In genomic region chr6:125779924-125780539, GRCh38 we compare ENCODE assay signal across 8 cellular contexts. TPM values are rescaled to one million over a fixed set of nuclear protein-coding genes. Genes with fewer than 3 reads are reported as not detected.
DNase-seq lines count a peak whose midpoint lies in the region; ATAC-seq, FAIRE-seq and TF ChIP-seq lines count a peak whose summit lies in the region.

No MANE protein-coding gene starts in this region.

- FAIRE-seq in pancreas (lab: Jason Lieb, UNC): peak; percentile 91

- no peaks in the 10 kb centered on the region for H3K4me1 ChIP-seq in cardiac muscle cell (ENCODE audit: low read depth)
- peaks cover 0 to 5% (median 0%) of the 10 kb centered on the region in 3 donors for H3K4me1 ChIP-seq in pancreas
- H3K4me1 ChIP-seq in tibial artery: peaks cover 0 to 6% (median 0%) of the 10 kb centered on the region in 4 donors

- no peaks in the 10 kb centered on the region for H3K27me3 ChIP-seq in GM06990 (replicated peaks; ENCODE audit: control insufficient read depth, insufficient read depth, low read length)
- H3K27me3 ChIP-seq in cardiac muscle cell: no peaks in the 10 kb centered on the region
- no peaks in the 10 kb centered on the region for H3K27me3 ChIP-seq in pancreas
- no peaks in the 10 kb centered on the region for H3K27me3 ChIP-seq in tibial artery

- peak overlapping the region; percentile 79 for H3K4me3 ChIP-seq in GM06990 (replicated peaks; ENCODE audit: low read depth, low read length)
- peak overlapping the region; percentile 45 for H3K4me3 ChIP-seq in cardiac muscle cell
- H3K4me3 ChIP-seq in pancreas: peak overlapping the region; percentile 31 to 54 (median 43)
- peak overlapping the region; percentile 64 to 66 for H3K4me3 ChIP-seq in tibial artery

- DNase-seq in GM06990 (ENCODE audit: extremely low read depth, insufficient read length) (peak; percentile 86), NCI-H1092 (lab: John Stamatoyannopoulos, UW) (peak; percentile 84), SKM-1 (lab: John Stamatoyannopoulos, UW; ENCODE audit: unreplicated experiment) (peak; percentile 87), cardiac muscle cell (ENCODE audit: low read depth in 1 of 2, low spot score in 1 of 2) (peak; percentile 93 to 94), pancreas (peak; percentile 75 to 91 (median 83)), tibial artery (peak; percentile 84 to 91)
- DNase-seq in activated naive CD8-positive, alpha-beta T cell treated with anti-CD3 and anti-CD28 coated beads, Interleukin-2, amount 50 U/mL, for 16 hours (ENCODE audit: low read depth, low spot score): peak; percentile 67

- intact Hi-C loops in pancreas (cut with DNase I) (loop anchor here in 1 of 3 donors (10.0 kb wide), 1 partner anchor 175 kb away; the partner anchor contains the start of gene HINT3), tibial artery (cut with DNase I; ENCODE audit: low total_unique reads) (loop anchor here (10.0 kb wide), 1 partner anchor 625 kb away; the partner anchor contains the start of gene TPD52L1)

- ATAC-seq in HG02610 (IDR thresholded peaks at IDR 0.05; ENCODE audit: unreplicated experiment) (peak; percentile 84), pancreas (peak; percentile 92 to 96 (median 93))

- WGBS in pancreas, 2 donors: 12 to 13% methylated on average over 17 of the region's 17 CpGs

- H3K36me3 ChIP-seq in GM06990 (ENCODE audit: control insufficient read depth, insufficient read depth, low read length) (no peaks in the 10 kb centered on the region), cardiac muscle cell (no peaks in the 10 kb centered on the region), pancreas (no peaks in the 10 kb centered on the region), tibial artery (no peaks in the 10 kb centered on the region)

- H3K9me3 ChIP-seq in cardiac muscle cell (ENCODE audit: low read depth) (no peaks in the 10 kb centered on the region), pancreas (no peaks in the 10 kb centered on the region), tibial artery (no peaks in the 10 kb centered on the region)

- no peak for TF ChIP-seq CTCF in GM06990 (IDR thresholded peaks at IDR 0.05; ENCODE audit: insufficient read depth, low read length, poor library complexity, severe bottlenecking)
- TF ChIP-seq CTCF in cardiac muscle cell (IDR thresholded peaks at IDR 0.05; ENCODE audit: low read depth, low read length): peak; percentile 20
- peak in 2 of 4 donors; percentile 19 to 32 for TF ChIP-seq CTCF in pancreas (IDR thresholded peaks at IDR 0.05)
- peak; percentile 34 to 54 for TF ChIP-seq CTCF in tibial artery (IDR thresholded peaks at IDR 0.05)

- H3K27ac ChIP-seq in cardiac muscle cell (no peak overlapping the region), pancreas (peak overlapping the region; percentile 74 to 96 (median 89)), tibial artery (peak overlapping the region; percentile 94 to 95)

RNA-seq across cellular contexts. Expression of gene NCOA7, which starts 10.7 kb away (rescaled TPM):
- total RNA-seq in cardiac muscle cell (4.2 and 5.2 TPM in 2 replicates), pancreas (10 to 100 TPM; 12.0 to 66.7 (median 15.5) TPM)
- polyA plus RNA-seq in cardiac muscle cell (5.3 and 5.8 TPM in 2 replicates), pancreas (10 to 100 TPM in 1 of 2 donors, 1 to 10 TPM in 1; 7.4 to 10.4 TPM)

RNA-seq across cellular contexts. Expression of gene HEY2, which starts 30.6 kb away (rescaled TPM):
- total RNA-seq in cardiac muscle cell: 38.1 and 73.8 TPM in 2 replicates
- 54.1 and 166 TPM in 2 replicates for polyA plus RNA-seq in cardiac muscle cell
- 1 to 10 TPM; 1.7 to 2.9 (median 2.0) TPM for total RNA-seq in pancreas
- polyA plus RNA-seq in pancreas: 1 to 10 TPM; 1.3 to 1.6 TPM

Comparison
In these comparisons a context has a peak if more than half of its experiments do, and no peak if none do; other contexts are left out.
1. RNA of gene HEY2, which starts 30.6 kb away (total RNA-seq): 38.1 to 73.8 TPM in cardiac muscle cell; 1.7 to 2.9 TPM in pancreas; every median in the first group is over 10 times any median in the second.
2. Peak in every context shown above with its lines, with median percentiles within 50 percentile points of each other: DNase-seq and H3K4me3 ChIP-seq.